In the genomic region with DNA sequence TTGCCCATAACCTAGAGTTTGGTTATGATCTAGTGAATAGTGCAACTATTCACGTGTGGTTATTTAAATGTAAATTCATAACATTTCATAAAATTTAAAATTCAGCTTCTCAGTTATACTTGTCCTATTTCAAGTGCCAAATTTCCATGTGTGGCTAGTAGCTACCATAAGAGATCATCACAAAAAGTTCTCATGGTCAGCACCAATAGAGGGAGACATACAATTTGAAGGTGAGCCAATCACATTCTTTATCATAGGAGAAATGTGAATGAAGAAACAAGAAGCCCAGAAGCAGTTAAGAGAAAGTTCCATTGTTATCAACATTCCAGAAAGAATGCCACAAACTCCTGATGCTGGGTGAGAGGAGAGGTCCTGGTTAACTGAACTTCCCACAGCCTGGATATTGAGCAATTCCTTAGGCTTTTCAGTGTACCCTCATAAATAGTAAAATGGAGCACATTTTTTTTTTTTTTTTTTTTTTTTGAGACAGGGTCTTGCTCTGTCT, we compare ENCODE assay signal across 24 cellular contexts.
DNase-seq lines count a peak whose midpoint lies in the region; ATAC-seq and TF ChIP-seq lines count a peak whose summit lies in the region.
"Had no signal": no experiment of that assay in that cellular context is flagged by ENCODE, and none has a peak within 500 bp of the region (broad histone marks: within the 10 kb centered on the region; RNA-seq: fewer than 3 reads in every experiment).

No MANE protein-coding gene starts in this region.

- no peak overlapping the region for H3K4me3 Mint-ChIP-seq in MCF 10A (ENCODE audit: unreplicated experiment)
- H3K4me3 Mint-ChIP-seq: activated CD8-positive, alpha-beta memory T cell treated with anti-CD3 and anti-CD28 coated beads, Interleukin-2, amount 10 ng/mL, durations not matched to agents 7 days and 5 days; activated naive CD4-positive, alpha-beta T cell treated with anti-CD3 and anti-CD28 coated beads, Interleukin-2, amount 50 U/mL, for 24 hours; activated T-helper 1 cell treated with anti-CD3 and anti-CD28 coated beads, Interleukin-12 subunit alpha, Interleukin-12 subunit beta, Interleukin-2, Interleukin-4 antibody, amounts not matched to agents 30 ng/mL and 10 ng/mL and 1 ng/mL, durations not matched to agents 14 hours and 24 hours and 36 hours; central memory CD8-positive, alpha-beta T cell; T-helper 2 cell treated with Interferon-gamma antibody and Interleukin-4, amounts not matched to agents 5 μg/mL and 100 μg/mL, for 36 hours had no signal

- no TSS peak for BruUV-seq in MCF 10A (replicated peaks; lab: Mats Ljungman, UMichigan)

- TF ChIP-seq POLR2A in breast epithelium (IDR thresholded peaks at IDR 0.05) (no peak), stomach (IDR thresholded peaks at IDR 0.05) (no peak)

- H3K79me2 ChIP-seq in OCI-LY3 (ENCODE audit: low read length) = no peaks in the 10 kb centered on the region

- no peak overlapping the region for H2AFZ ChIP-seq in OCI-LY3 (ENCODE audit: low read depth, low read length)

- POLR2A ChIA-PET in MCF 10A (lab: Yijun Ruan, JAX) = no interaction called here
- POLR2A ChIA-PET in RWPE1 (lab: Yijun Ruan, JAX; ENCODE audit: low non-redundant PET) = no interaction called here

- H3K4me3 ChIP-seq in breast epithelium = no peak overlapping the region
- no peak overlapping the region for H3K4me3 ChIP-seq in OCI-LY3 (ENCODE audit: low read length)
- H3K4me3 ChIP-seq in epithelial cell of esophagus (ENCODE audit: low read length) = no peak overlapping the region
- no peak overlapping the region for H3K4me3 ChIP-seq in stomach
- H3K4me3 ChIP-seq: psoas muscle had no signal

- no peak for TF ChIP-seq EP300 in stomach (IDR thresholded peaks at IDR 0.05)

- H3K9me3 Mint-ChIP-seq in MCF 10A (ENCODE audit: unreplicated experiment) = no peaks in the 10 kb centered on the region
- H3K9me3 Mint-ChIP-seq: activated naive CD4-positive, alpha-beta T cell treated with anti-CD3 and anti-CD28 coated beads, Interleukin-2, amount 50 U/mL, for 24 hours; activated T-helper 1 cell treated with anti-CD3 and anti-CD28 coated beads, Interleukin-12 subunit alpha, Interleukin-12 subunit beta, Interleukin-2, Interleukin-4 antibody, amounts not matched to agents 30 ng/mL and 10 ng/mL and 1 ng/mL, durations not matched to agents 14 hours and 24 hours and 36 hours; T-helper 2 cell treated with Interferon-gamma antibody and Interleukin-4, amounts not matched to agents 5 μg/mL and 100 μg/mL, for 36 hours had no signal

- no peaks in the 10 kb centered on the region for H3K27me3 ChIP-seq in breast epithelium
- H3K27me3 ChIP-seq in OCI-LY3 (ENCODE audit: low read depth, low read length) = no peaks in the 10 kb centered on the region
- no peaks in the 10 kb centered on the region for H3K27me3 ChIP-seq in stomach

- no peak for ATAC-seq in GM19397 (IDR thresholded peaks at IDR 0.05; ENCODE audit: unreplicated experiment)
- ATAC-seq: activated CD8-positive, alpha-beta memory T cell treated with anti-CD3 and anti-CD28 coated beads, Interleukin-2, amount 10 ng/mL, durations not matched to agents 7 days and 5 days; left cardiac atrium; psoas muscle; Right ventricle myocardium inferior had no signal

- H3K27ac Mint-ChIP-seq in MCF 10A (ENCODE audit: low read depth, unreplicated experiment) = no peak overlapping the region
- H3K27ac Mint-ChIP-seq: activated CD8-positive, alpha-beta memory T cell treated with anti-CD3 and anti-CD28 coated beads, Interleukin-2, amount 10 ng/mL, durations not matched to agents 7 days and 5 days; activated naive CD4-positive, alpha-beta T cell treated with anti-CD3 and anti-CD28 coated beads, Interleukin-2, amount 50 U/mL, for 24 hours; activated T-helper 1 cell treated with anti-CD3 and anti-CD28 coated beads, Interleukin-12 subunit alpha, Interleukin-12 subunit beta, Interleukin-2, Interleukin-4 antibody, amounts not matched to agents 30 ng/mL and 10 ng/mL and 1 ng/mL, durations not matched to agents 14 hours and 24 hours and 36 hours; T-helper 2 cell treated with Interferon-gamma antibody and Interleukin-4, amounts not matched to agents 5 μg/mL and 100 μg/mL, for 36 hours had no signal

- no peaks in the 10 kb centered on the region for H3K27me3 Mint-ChIP-seq in MCF 10A (ENCODE audit: insufficient read depth, unreplicated experiment)
- H3K27me3 Mint-ChIP-seq: activated CD8-positive, alpha-beta memory T cell treated with anti-CD3 and anti-CD28 coated beads, Interleukin-2, amount 10 ng/mL, durations not matched to agents 7 days and 5 days; activated naive CD4-positive, alpha-beta T cell treated with anti-CD3 and anti-CD28 coated beads, Interleukin-2, amount 50 U/mL, for 24 hours; central memory CD8-positive, alpha-beta T cell had no signal

- DNase-seq in MCF 10A (ENCODE audit: unreplicated experiment) (peak; percentile 6), breast epithelium (ENCODE audit: low spot score in 2 of 2) (no peak), epithelial cell of esophagus (ENCODE audit: low read depth) (peak; percentile 28), stomach (no peak), RWPE1 (ENCODE audit: low spot score) (no peak), DMS114 treated with DMSO at 0.1 percent for 48 hours (lab: John Stamatoyannopoulos, UW; ENCODE audit: unreplicated experiment) (no peak)
- DNase-seq: activated CD4-positive, alpha-beta T cell treated with anti-CD3 and anti-CD28 coated beads, Interleukin-2, amount 50 U/mL, for 1 hour; activated CD8-positive, alpha-beta memory T cell treated with anti-CD3 and anti-CD28 coated beads, Interleukin-2, amount 10 ng/mL, durations not matched to agents 7 days and 5 days; aorta; Caco-2; dermis blood vessel endothelial cell; head of caudate nucleus; left cardiac atrium; NCI-H1694; NCI-H526; nucleus accumbens; psoas muscle had no signal

- TF ChIP-seq CTCF in MCF 10A (IDR thresholded peaks at IDR 0.05; ENCODE audit: unreplicated experiment) (no peak), breast epithelium (IDR thresholded peaks at IDR 0.05) (no peak), OCI-LY3 (IDR thresholded peaks at IDR 0.05; ENCODE audit: low read depth, low read length) (peak; percentile 45), epithelial cell of esophagus (IDR thresholded peaks at IDR 0.05; ENCODE audit: insufficient read depth, low read depth, low read length, missing control alignments) (peak; percentile 26), stomach (IDR thresholded peaks at IDR 0.05) (no peak), RWPE1 (conservative IDR thresholded peaks at IDR 0.05; ENCODE audit: low read depth) (no peak)

- H3K4me1 Mint-ChIP-seq in MCF 10A (ENCODE audit: insufficient read depth, unreplicated experiment) = no peaks in the 10 kb centered on the region
- H3K4me1 Mint-ChIP-seq: activated CD8-positive, alpha-beta memory T cell treated with anti-CD3 and anti-CD28 coated beads, Interleukin-2, amount 10 ng/mL, durations not matched to agents 7 days and 5 days; activated naive CD4-positive, alpha-beta T cell treated with anti-CD3 and anti-CD28 coated beads, Interleukin-2, amount 50 U/mL, for 24 hours; central memory CD8-positive, alpha-beta T cell had no signal

- H3K4me1 ChIP-seq in breast epithelium (no peaks in the 10 kb centered on the region), OCI-LY3 (ENCODE audit: low read length) (peaks cover 9% of the 10 kb centered on the region; the same call in 1 of the 2 replicates), stomach (no peaks in the 10 kb centered on the region)
- H3K4me1 ChIP-seq: Caco-2, psoas muscle had no signal

- H3K9ac ChIP-seq in OCI-LY3 (ENCODE audit: low read length) = no peak overlapping the region

- 53 to 70% (median 56%) methylated on average over 1 of the region's 1 CpG for WGBS in stomach, 5 donors

- H3K4me2 ChIP-seq in OCI-LY3 (ENCODE audit: low read length) = no peak overlapping the region

- CTCF ChIA-PET in MCF 10A (lab: Yijun Ruan, JAX) (interaction anchor here (0.7 to 1.4 kb wide), 2 partner anchors 12 to 707 kb away, joined by 3 to 5 read pairs; no protein-coding TSS in a partner anchor), RWPE1 (lab: Yijun Ruan, JAX) (no interaction called here)

- intact Hi-C loops in MCF 10A (cut with micrococcal nuclease) (no loop called here), breast epithelium (cut with DNase I; ENCODE audit: low total_unique reads) (no loop called here), stomach (cut with DNase I; ENCODE audit: low total_unique reads) (no loop called here)

- no peaks in the 10 kb centered on the region for H3K9me3 ChIP-seq in breast epithelium
- no peaks in the 10 kb centered on the region for H3K9me3 ChIP-seq in OCI-LY3 (ENCODE audit: insufficient read depth, low read length)
- H3K9me3 ChIP-seq in stomach = no peaks in the 10 kb centered on the region
- H3K9me3 ChIP-seq: Caco-2, psoas muscle had no signal

- H4K20me1 ChIP-seq in OCI-LY3 (ENCODE audit: insufficient read depth, low read length) = no peaks in the 10 kb centered on the region

- H3K27ac ChIP-seq in breast epithelium = no peak overlapping the region
- H3K27ac ChIP-seq in OCI-LY3 (ENCODE audit: low read length) = no peak overlapping the region
- no peak overlapping the region for H3K27ac ChIP-seq in stomach
- H3K27ac ChIP-seq in RWPE1 = no peak overlapping the region
- H3K27ac ChIP-seq: psoas muscle had no signal

- H3K36me3 Mint-ChIP-seq in MCF 10A (ENCODE audit: insufficient read depth, unreplicated experiment) = no peaks in the 10 kb centered on the region
- H3K36me3 Mint-ChIP-seq: activated CD8-positive, alpha-beta memory T cell treated with anti-CD3 and anti-CD28 coated beads, Interleukin-2, amount 10 ng/mL, durations not matched to agents 7 days and 5 days; activated naive CD4-positive, alpha-beta T cell treated with anti-CD3 and anti-CD28 coated beads, Interleukin-2, amount 50 U/mL, for 24 hours had no signal

- H3K36me3 ChIP-seq in breast epithelium = no peaks in the 10 kb centered on the region
- no peaks in the 10 kb centered on the region for H3K36me3 ChIP-seq in OCI-LY3 (replicated peaks; ENCODE audit: low read depth, low read length)
- H3K36me3 ChIP-seq in stomach = no peaks in the 10 kb centered on the region

Comparison
In these comparisons a context has a peak if more than half of its experiments do, and no peak if none do; other contexts are left out.
1. DNase-seq: peak in MCF 10A (single experiment) and epithelial cell of esophagus (single experiment); none in breast epithelium (0 of 2), stomach (single experiment), RWPE1 (single experiment) and DMS114 treated with DMSO at 0.1 percent for 48 hours (single experiment).
2. CTCF ChIP-seq: peak in OCI-LY3 (single experiment) and epithelial cell of esophagus (single experiment); none in MCF 10A (single experiment), breast epithelium (0 of 3), stomach (0 of 7) and RWPE1 (single experiment).